Comparison of ENCODE assay signal across 1 cellular context in the genomic region with DNA sequence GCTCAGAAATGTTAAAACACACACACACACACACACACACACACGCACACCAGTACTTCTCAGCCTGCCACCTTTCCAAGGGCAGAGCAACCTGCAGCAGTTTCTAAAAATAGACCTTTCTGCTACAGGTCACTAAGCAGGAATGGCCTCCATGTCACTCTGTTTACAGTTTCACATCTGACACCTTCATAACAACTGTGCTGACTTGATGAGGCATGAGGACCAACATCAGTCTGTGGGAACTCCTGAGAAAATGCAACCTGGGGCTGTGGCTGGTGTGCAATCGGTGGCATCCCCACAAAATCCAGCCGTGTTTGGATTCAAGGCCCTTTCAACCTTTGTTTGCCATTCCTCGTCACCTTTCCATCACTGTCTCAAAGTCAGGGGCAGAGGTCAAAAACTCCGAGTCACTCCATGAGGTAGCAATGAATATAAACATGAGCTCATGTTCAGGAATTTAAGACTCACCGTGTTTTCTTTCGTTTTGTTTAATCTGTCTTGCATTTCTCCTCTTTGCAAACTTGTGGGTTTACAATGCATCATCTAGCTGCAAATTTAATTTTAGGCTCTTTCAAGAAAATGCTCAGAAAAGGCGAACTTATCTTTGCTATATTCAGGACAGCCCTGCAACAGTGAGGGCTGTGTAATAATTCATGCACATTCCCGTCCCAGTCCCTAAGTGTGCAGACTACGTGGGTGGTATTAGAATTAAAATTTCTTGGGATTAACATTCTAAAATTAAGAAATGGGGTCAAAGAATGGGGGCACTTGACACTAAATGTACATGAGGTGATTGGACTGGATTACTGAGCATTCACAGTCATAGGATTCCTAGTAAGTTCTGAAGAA.
TF ChIP-seq lines count a peak whose summit lies in the region.

No MANE protein-coding gene starts in this region.

TF ChIP-seq in HEK293, 187 proteins besides CTCF, POLR2A, EP300 and RAD21 (continued from another document):
- TF ChIP-seq, protein P1, sequence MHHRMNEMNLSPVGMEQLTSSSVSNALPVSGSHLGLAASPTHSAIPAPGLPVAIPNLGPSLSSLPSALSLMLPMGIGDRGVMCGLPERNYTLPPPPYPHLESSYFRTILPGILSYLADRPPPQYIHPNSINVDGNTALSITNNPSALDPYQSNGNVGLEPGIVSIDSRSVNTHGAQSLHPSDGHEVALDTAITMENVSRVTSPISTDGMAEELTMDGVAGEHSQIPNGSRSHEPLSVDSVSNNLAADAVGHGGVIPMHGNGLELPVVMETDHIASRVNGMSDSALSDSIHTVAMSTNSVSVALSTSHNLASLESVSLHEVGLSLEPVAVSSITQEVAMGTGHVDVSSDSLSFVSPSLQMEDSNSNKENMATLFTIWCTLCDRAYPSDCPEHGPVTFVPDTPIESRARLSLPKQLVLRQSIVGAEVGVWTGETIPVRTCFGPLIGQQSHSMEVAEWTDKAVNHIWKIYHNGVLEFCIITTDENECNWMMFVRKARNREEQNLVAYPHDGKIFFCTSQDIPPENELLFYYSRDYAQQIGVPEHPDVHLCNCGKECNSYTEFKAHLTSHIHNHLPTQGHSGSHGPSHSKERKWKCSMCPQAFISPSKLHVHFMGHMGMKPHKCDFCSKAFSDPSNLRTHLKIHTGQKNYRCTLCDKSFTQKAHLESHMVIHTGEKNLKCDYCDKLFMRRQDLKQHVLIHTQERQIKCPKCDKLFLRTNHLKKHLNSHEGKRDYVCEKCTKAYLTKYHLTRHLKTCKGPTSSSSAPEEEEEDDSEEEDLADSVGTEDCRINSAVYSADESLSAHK (tag by site-specific recombination; IDR thresholded peaks at IDR 0.05), result peak; percentile 65; the same call in 1 of the 2 replicates
- TF ChIP-seq ZBTB20 (tag by site-specific recombination; IDR thresholded peaks at IDR 0.05) (peak; percentile 76), ZNF600 (tag by site-specific recombination; IDR thresholded peaks at IDR 0.05) (0 out of 2 replicates have a peak, but pooled peaks have one; percentile 49), ZNF776 (tag by site-specific recombination; IDR thresholded peaks at IDR 0.05; ENCODE audit: borderline replicate concordance) (no peak)
TF ChIP-seq in HEK293: peak in this region for 11.
